Comparison of ENCODE assay signal across 1 cellular context in the genomic region with DNA sequence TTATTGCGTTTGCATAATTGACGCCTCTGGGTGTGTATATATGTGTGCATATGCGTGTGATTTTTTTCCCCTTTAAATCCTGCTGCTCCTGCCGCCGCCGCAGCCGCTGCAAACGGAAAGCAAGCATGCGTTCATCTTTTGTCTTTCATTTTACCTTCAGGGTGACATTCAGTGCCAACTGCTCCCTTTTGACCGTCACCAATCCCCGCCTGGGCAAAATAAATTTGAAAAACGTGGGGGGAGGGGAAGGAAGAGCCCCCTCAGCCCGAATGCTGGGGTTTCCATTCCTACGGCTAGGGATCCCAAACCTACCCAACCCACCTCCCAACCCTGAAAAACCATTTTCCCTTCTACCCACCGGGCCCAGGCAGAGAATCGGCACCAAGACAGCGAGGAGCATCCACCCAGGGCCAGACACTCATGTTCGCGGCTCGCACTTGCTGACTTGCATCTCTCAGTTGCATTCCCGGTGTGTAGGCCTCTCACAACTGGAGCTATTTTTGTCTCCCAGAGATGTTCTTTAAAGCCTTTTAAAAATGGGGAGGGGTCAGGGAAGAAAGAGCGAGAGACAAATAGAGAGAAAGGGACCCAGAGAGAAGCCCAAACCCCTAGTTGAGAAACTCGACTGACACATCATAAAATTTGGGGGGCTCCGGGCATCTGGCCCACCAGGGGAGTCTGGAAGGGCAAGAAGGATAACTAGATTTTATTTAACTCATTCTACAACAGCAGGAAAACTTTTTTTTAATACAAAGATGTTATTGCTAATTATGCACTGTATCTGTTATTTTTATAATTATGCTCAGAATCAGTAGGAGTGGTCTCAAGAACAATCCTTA.
TF ChIP-seq lines count a peak whose summit lies in the region.

No MANE protein-coding gene starts in this region.

TF ChIP-seq in GM23338, 12 proteins besides CTCF, POLR2A, EP300 and RAD21 (continued from another document):
- TF ChIP-seq ZNF331 (CRISPR knock-in tag; IDR thresholded peaks at IDR 0.05; ENCODE audit: low read depth): no peak
- no peak for TF ChIP-seq NANOG (IDR thresholded peaks at IDR 0.05; ENCODE audit: borderline replicate concordance)
- no peak for TF ChIP-seq JUNB (IDR thresholded peaks at IDR 0.05; ENCODE audit: unreplicated experiment)
- TF ChIP-seq, protein P1, sequence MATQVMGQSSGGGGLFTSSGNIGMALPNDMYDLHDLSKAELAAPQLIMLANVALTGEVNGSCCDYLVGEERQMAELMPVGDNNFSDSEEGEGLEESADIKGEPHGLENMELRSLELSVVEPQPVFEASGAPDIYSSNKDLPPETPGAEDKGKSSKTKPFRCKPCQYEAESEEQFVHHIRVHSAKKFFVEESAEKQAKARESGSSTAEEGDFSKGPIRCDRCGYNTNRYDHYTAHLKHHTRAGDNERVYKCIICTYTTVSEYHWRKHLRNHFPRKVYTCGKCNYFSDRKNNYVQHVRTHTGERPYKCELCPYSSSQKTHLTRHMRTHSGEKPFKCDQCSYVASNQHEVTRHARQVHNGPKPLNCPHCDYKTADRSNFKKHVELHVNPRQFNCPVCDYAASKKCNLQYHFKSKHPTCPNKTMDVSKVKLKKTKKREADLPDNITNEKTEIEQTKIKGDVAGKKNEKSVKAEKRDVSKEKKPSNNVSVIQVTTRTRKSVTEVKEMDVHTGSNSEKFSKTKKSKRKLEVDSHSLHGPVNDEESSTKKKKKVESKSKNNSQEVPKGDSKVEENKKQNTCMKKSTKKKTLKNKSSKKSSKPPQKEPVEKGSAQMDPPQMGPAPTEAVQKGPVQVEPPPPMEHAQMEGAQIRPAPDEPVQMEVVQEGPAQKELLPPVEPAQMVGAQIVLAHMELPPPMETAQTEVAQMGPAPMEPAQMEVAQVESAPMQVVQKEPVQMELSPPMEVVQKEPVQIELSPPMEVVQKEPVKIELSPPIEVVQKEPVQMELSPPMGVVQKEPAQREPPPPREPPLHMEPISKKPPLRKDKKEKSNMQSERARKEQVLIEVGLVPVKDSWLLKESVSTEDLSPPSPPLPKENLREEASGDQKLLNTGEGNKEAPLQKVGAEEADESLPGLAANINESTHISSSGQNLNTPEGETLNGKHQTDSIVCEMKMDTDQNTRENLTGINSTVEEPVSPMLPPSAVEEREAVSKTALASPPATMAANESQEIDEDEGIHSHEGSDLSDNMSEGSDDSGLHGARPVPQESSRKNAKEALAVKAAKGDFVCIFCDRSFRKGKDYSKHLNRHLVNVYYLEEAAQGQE (IDR thresholded peaks at IDR 0.05; ENCODE audit: unreplicated experiment): no peak
- TF ChIP-seq STAT1 (IDR thresholded peaks at IDR 0.05; ENCODE audit: unreplicated experiment): no peak
- TF ChIP-seq, protein P2, sequence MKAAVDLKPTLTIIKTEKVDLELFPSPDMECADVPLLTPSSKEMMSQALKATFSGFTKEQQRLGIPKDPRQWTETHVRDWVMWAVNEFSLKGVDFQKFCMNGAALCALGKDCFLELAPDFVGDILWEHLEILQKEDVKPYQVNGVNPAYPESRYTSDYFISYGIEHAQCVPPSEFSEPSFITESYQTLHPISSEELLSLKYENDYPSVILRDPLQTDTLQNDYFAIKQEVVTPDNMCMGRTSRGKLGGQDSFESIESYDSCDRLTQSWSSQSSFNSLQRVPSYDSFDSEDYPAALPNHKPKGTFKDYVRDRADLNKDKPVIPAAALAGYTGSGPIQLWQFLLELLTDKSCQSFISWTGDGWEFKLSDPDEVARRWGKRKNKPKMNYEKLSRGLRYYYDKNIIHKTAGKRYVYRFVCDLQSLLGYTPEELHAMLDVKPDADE (IDR thresholded peaks at IDR 0.05): no peak
